Comparison of ENCODE assay signal across 8 cellular contexts in the genomic region with DNA sequence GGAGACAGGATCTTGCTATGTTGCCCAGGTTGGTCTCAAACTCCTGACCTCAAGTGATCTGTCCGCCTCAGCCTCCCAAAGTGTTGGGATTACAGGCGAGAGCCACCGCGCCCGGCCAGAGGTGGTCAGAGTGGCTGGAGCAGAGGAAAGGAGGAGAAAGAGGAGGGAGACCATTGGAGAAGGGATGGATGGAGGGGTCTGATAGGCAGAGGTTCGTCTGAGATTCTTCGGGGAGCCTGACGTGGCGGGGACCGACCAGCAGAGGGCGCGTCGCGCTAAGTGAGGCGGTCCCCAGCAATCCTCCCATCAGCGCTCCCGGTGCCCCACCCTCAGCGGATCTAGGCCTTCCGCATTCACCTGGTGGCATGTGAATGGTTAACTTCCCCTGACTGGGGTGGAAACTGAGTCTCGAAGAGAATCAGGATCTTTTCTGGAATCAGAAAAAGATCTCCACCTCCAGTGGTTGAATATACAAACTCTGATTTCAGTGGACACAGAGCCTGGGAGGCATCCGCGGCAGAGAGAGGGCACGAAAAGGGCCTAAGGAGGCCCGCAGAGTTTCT. TPM values are rescaled to one million over a fixed set of nuclear protein-coding genes. Genes with fewer than 3 reads are reported as not detected.
DNase-seq lines count a peak whose midpoint lies in the region; ATAC-seq, FAIRE-seq and TF ChIP-seq lines count a peak whose summit lies in the region.

No MANE protein-coding gene starts in this region.

- DNase-seq in AG08395 (ENCODE audit: low spot score) (peak; percentile 83), GM18507 (ENCODE audit: extremely low spot score, insufficient read length, low read depth) (peak; percentile 74), NCI-H2196 (lab: John Stamatoyannopoulos, UW; ENCODE audit: unreplicated experiment) (peak; percentile 75)
- peak; percentile 89 for DNase-seq in activated CD4-positive, CD25-positive, alpha-beta regulatory T cell treated with anti-CD3 and anti-CD28 coated beads, Interleukin-2, amount 50 U/mL, for 72 hours
- DNase-seq in central memory CD8-positive, alpha-beta T cell (ENCODE audit: low spot score in 2 of 2) = peak; percentile 60 to 78
- DNase-seq in stimulated activated CD4-positive, alpha-beta T cell treated with anti-CD3 and anti-CD28 coated beads, Interleukin-4, amount 100 ng/mL, for 4 hours = peak; percentile 66 to 78

- peaks cover 0 to under 1% (median 0%) of the 10 kb centered on the region in 4 donors for H3K4me1 ChIP-seq in liver (ENCODE audit: control insufficient read depth in 4 of 4, insufficient read depth in 4 of 4, low read length in 3 of 4)

- ATAC-seq in central memory CD8-positive, alpha-beta T cell (replicated peaks; ENCODE audit: extremely low read depth, poor library complexity, severe bottlenecking) = peak; percentile 75
- ATAC-seq in GM21367 (IDR thresholded peaks at IDR 0.05; ENCODE audit: unreplicated experiment) = no peak

- H3K4me3 Mint-ChIP-seq in central memory CD8-positive, alpha-beta T cell = no peak overlapping the region

- no peak overlapping the region for H3K27ac Mint-ChIP-seq in central memory CD8-positive, alpha-beta T cell (ENCODE audit: low read depth)

- peaks cover 2% of the 10 kb centered on the region for H3K36me3 Mint-ChIP-seq in central memory CD8-positive, alpha-beta T cell (ENCODE audit: insufficient read depth)

- no peak overlapping the region for H3K27ac ChIP-seq in liver (ENCODE audit: low read depth in 1 of 2, low read length in 2 of 2)

- H3K9ac ChIP-seq in liver (ENCODE audit: low read depth in 1 of 2, low read length in 2 of 2) = no peak overlapping the region

- TF ChIP-seq RAD21 in liver (IDR thresholded peaks at IDR 0.05) = peak; percentile 78 to 90

- peaks cover 21% of the 10 kb centered on the region for H3K27me3 Mint-ChIP-seq in central memory CD8-positive, alpha-beta T cell

- peak; percentile 89 for FAIRE-seq in GM18507 (lab: Jason Lieb, UNC)

- H3K36me3 ChIP-seq in liver (ENCODE audit: control insufficient read depth in 4 of 4, insufficient read depth in 3 of 4, low read depth in 1 of 4, low read length in 3 of 4) = peaks cover 0 to 3% (median 0%) of the 10 kb centered on the region in 4 donors

- no peaks in the 10 kb centered on the region for H3K9me3 ChIP-seq in liver (ENCODE audit: control insufficient read depth in 4 of 4, low read length in 3 of 4)

- H3K9me3 Mint-ChIP-seq in central memory CD8-positive, alpha-beta T cell = no peaks in the 10 kb centered on the region

- H3K27me3 ChIP-seq in liver (ENCODE audit: control insufficient read depth in 4 of 4, insufficient read depth in 4 of 4, low read length in 3 of 4) = no peaks in the 10 kb centered on the region

- peaks cover 6% of the 10 kb centered on the region for H3K4me1 Mint-ChIP-seq in central memory CD8-positive, alpha-beta T cell

- H3K4me3 ChIP-seq in liver (ENCODE audit: low read depth in 1 of 3, low read length in 3 of 3) = no peak overlapping the region

- peak; percentile 86 for TF ChIP-seq CTCF in liver (IDR thresholded peaks at IDR 0.05; ENCODE audit: low read depth, low read length, missing input control)

- 16% methylated on average over 24 of the region's 24 CpGs for WGBS in liver

TF ChIP-seq in liver, 16 proteins besides CTCF, POLR2A, EP300 and RAD21:
- no peak for TF ChIP-seq ATF3 (IDR thresholded peaks at IDR 0.05)
- no peak for TF ChIP-seq NR2F2 (IDR thresholded peaks at IDR 0.05)
- TF ChIP-seq RXRA (IDR thresholded peaks at IDR 0.05) = no peak
- TF ChIP-seq EGR1 (IDR thresholded peaks at IDR 0.05; ENCODE audit: low read depth in 2 of 2) = no peak
- no peak for TF ChIP-seq FOXA2 (IDR thresholded peaks at IDR 0.05)
- TF ChIP-seq ZBTB33 (IDR thresholded peaks at IDR 0.05) = no peak
- no peak for TF ChIP-seq YY1 (IDR thresholded peaks at IDR 0.05)
- no peak for TF ChIP-seq GABPA (IDR thresholded peaks at IDR 0.05 in 1 of 2, conservative IDR thresholded peaks at IDR 0.05 in 1 of 2)
- TF ChIP-seq SP1 (IDR thresholded peaks at IDR 0.05) = no peak
- TF ChIP-seq MAX (IDR thresholded peaks at IDR 0.05) = no peak
- no peak for TF ChIP-seq HNF4A (conservative IDR thresholded peaks at IDR 0.05)
- no peak for TF ChIP-seq JUND (IDR thresholded peaks at IDR 0.05)
- no peak for TF ChIP-seq FOXA1 (IDR thresholded peaks at IDR 0.05)
- TF ChIP-seq HNF4G (IDR thresholded peaks at IDR 0.05) = no peak
- TF ChIP-seq, protein P1, sequence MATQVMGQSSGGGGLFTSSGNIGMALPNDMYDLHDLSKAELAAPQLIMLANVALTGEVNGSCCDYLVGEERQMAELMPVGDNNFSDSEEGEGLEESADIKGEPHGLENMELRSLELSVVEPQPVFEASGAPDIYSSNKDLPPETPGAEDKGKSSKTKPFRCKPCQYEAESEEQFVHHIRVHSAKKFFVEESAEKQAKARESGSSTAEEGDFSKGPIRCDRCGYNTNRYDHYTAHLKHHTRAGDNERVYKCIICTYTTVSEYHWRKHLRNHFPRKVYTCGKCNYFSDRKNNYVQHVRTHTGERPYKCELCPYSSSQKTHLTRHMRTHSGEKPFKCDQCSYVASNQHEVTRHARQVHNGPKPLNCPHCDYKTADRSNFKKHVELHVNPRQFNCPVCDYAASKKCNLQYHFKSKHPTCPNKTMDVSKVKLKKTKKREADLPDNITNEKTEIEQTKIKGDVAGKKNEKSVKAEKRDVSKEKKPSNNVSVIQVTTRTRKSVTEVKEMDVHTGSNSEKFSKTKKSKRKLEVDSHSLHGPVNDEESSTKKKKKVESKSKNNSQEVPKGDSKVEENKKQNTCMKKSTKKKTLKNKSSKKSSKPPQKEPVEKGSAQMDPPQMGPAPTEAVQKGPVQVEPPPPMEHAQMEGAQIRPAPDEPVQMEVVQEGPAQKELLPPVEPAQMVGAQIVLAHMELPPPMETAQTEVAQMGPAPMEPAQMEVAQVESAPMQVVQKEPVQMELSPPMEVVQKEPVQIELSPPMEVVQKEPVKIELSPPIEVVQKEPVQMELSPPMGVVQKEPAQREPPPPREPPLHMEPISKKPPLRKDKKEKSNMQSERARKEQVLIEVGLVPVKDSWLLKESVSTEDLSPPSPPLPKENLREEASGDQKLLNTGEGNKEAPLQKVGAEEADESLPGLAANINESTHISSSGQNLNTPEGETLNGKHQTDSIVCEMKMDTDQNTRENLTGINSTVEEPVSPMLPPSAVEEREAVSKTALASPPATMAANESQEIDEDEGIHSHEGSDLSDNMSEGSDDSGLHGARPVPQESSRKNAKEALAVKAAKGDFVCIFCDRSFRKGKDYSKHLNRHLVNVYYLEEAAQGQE (IDR thresholded peaks at IDR 0.05) = no peak
- no peak for TF ChIP-seq TAF1 (conservative IDR thresholded peaks at IDR 0.05)

RNA-seq across cellular contexts. Expression of gene GTPBP3, which starts 8.8 kb away (rescaled TPM):
- total RNA-seq in liver = 10 to 100 TPM in 1 of 2 donors, 1 to 10 TPM in 1; 9.8 to 15.5 TPM
- polyA plus RNA-seq in liver = 1 to 10 TPM; 4.9 to 9.4 TPM

RNA-seq across cellular contexts. Expression of gene ANO8, which starts 11.5 kb away (rescaled TPM):
- total RNA-seq in liver = 1 to 10 TPM; 1.8 to 5.8 TPM
- polyA plus RNA-seq in liver = 1 to 10 TPM in 1 of 2 donors, under 1 TPM in 1; 0.75 to 2.3 TPM

RNA-seq across cellular contexts. Expression of gene PLVAP, which starts 31.0 kb away (rescaled TPM):
- 10 to 100 TPM in 1 of 2 donors, 1 to 10 TPM in 1; 7.4 to 11.8 TPM for total RNA-seq in liver
- 1 to 10 TPM; 4.2 to 9.9 TPM for polyA plus RNA-seq in liver

RNA-seq across cellular contexts. Expression of gene DDA1, which starts 36.8 kb away (rescaled TPM):
- total RNA-seq in liver = 10 to 100 TPM in 1 of 2 donors, 1 to 10 TPM in 1; 7.9 to 13.5 TPM
- polyA plus RNA-seq in liver = 10 to 100 TPM; 28.2 to 37.9 TPM

RNA-seq across cellular contexts. Expression of gene MRPL34, which starts 40.5 kb away (rescaled TPM):
- total RNA-seq in liver = 100 to 1,000 TPM in 1 of 2 donors, 10 to 100 TPM in 1; 23.3 to 123 TPM
- polyA plus RNA-seq in liver = 100 to 1,000 TPM; 158 to 301 TPM
